Comparison of ENCODE assay signal across 8 cellular contexts in genomic region chr19:42075616-42076374, GRCh38. TPM values are rescaled to one million over a fixed set of nuclear protein-coding genes. Genes with fewer than 3 reads are reported as not detected.
DNase-seq lines count a peak whose midpoint lies in the region; ATAC-seq, FAIRE-seq and TF ChIP-seq lines count a peak whose summit lies in the region.

ZNF574 (plus strand) TSS chr19:42076166; CDS start chr19:42078607, 2,441 bp downstream.

- H3K4me3 Mint-ChIP-seq in endothelial cell (ENCODE audit: unreplicated experiment) (peak within 1 kb of the TSS; percentile 98), mesothelial cell of epicardium (peak within 1 kb of the TSS; percentile 92)

- peak; percentile 86 for ATAC-seq in GM21526 (IDR thresholded peaks at IDR 0.05; ENCODE audit: low FRiP score, unreplicated experiment)

- DNase-seq in D721Med (ENCODE audit: insufficient read length, low spot score) (peak; percentile 78), HuH-7.5 (ENCODE audit: low spot score) (peak; percentile 99), OCI-LY7 (ENCODE audit: low spot score) (peak; percentile 100), activated T-cell treated with anti-CD3 and anti-CD28 coated beads for 1 hour (ENCODE audit: low read depth) (peak; percentile 97), endothelial cell (ENCODE audit: low spot score) (peak; percentile 96), mesothelial cell of epicardium (ENCODE audit: low spot score in 2 of 2, unreplicated experiment in 2 of 2) (peak; percentile 96 to 97)
- DNase-seq in stimulated activated CD8-positive, alpha-beta memory T cell treated with anti-CD3 and anti-CD28 coated beads, Interleukin-15, amount 100 ng/mL, for 48 hours (ENCODE audit: low read depth in 2 of 2) = peak; percentile 94 to 97

- intact Hi-C loops in OCI-LY7 (cut with micrococcal nuclease; ENCODE audit: unreplicated experiment) = no loop called here

- peak within 1 kb of the TSS; percentile 92 for H3K4me2 ChIP-seq in OCI-LY7 (ENCODE audit: low read length)

- no TSS peak for BruUV-seq in OCI-LY7 (replicated peaks; lab: Mats Ljungman, UMichigan)

- H3K9me3 Mint-ChIP-seq in endothelial cell (ENCODE audit: unreplicated experiment) = no peaks in the 10 kb centered on the region
- H3K9me3 Mint-ChIP-seq in mesothelial cell of epicardium = no peaks in the 10 kb centered on the region

- H3K27ac Mint-ChIP-seq in endothelial cell (ENCODE audit: unreplicated experiment) (peak within 1 kb of the TSS; percentile 99), mesothelial cell of epicardium (peak within 1 kb of the TSS; percentile 100)

- CTCF ChIA-PET in OCI-LY7 (lab: Charles Lee; ENCODE audit: unreplicated experiment) = interaction anchor here (0.9 kb wide), 1 partner anchor 29 kb away, joined by 3 read pairs; no protein-coding TSS in a partner anchor

- no peak for FAIRE-seq in D721Med (lab: Jason Lieb, UNC)

- H3K4me1 Mint-ChIP-seq in endothelial cell (ENCODE audit: unreplicated experiment) = peaks cover 28% of the 10 kb centered on the region
- peaks cover 33% of the 10 kb centered on the region for H3K4me1 Mint-ChIP-seq in mesothelial cell of epicardium

- peak within 1 kb of the TSS; percentile 49; the same call in 1 of the 2 replicates for H2AFZ ChIP-seq in OCI-LY7 (ENCODE audit: low read length)

- peak within 1 kb of the TSS; percentile 77 for H3K27ac ChIP-seq in OCI-LY7 (ENCODE audit: low read depth, low read length, poor library complexity, severe bottlenecking)

- no peaks in the 10 kb centered on the region for H3K9me3 ChIP-seq in OCI-LY7 (ENCODE audit: low read length)

- peaks cover 30% of the 10 kb centered on the region for H3K36me3 ChIP-seq in OCI-LY7 (ENCODE audit: insufficient read depth, low read length)

- H3K36me3 Mint-ChIP-seq in endothelial cell (ENCODE audit: low read depth, unreplicated experiment) (peaks cover 27% of the 10 kb centered on the region), mesothelial cell of epicardium (peaks cover 7% of the 10 kb centered on the region)

- peaks cover 30% of the 10 kb centered on the region for H3K79me2 ChIP-seq in OCI-LY7 (ENCODE audit: insufficient read depth, low read depth, low read length)

- H3K4me1 ChIP-seq in OCI-LY7 (ENCODE audit: insufficient read depth, low read length, poor library complexity, severe bottlenecking) = peaks cover 20% of the 10 kb centered on the region

- POLR2A ChIA-PET in OCI-LY7 (lab: Charles Lee) = interaction anchor here (0.6 kb wide), 1 partner anchor 75 kb away, joined by 4 read pairs; no protein-coding TSS in a partner anchor

- H3K27me3 Mint-ChIP-seq in endothelial cell (ENCODE audit: unreplicated experiment) (peaks cover 25% of the 10 kb centered on the region), mesothelial cell of epicardium (ENCODE audit: low read depth) (peaks cover 6% of the 10 kb centered on the region)

- no peak for TF ChIP-seq CTCF in D721Med (IDR thresholded peaks at IDR 0.05; ENCODE audit: insufficient read depth, missing control alignments)
- no peak for TF ChIP-seq CTCF in OCI-LY7 (conservative IDR thresholded peaks at IDR 0.05; ENCODE audit: low read length)
- no peak for TF ChIP-seq CTCF in endothelial cell (IDR thresholded peaks at IDR 0.05; ENCODE audit: unreplicated experiment)
- TF ChIP-seq CTCF in mesothelial cell of epicardium (IDR thresholded peaks at IDR 0.05; ENCODE audit: unreplicated experiment) = no peak

- H4K20me1 ChIP-seq in OCI-LY7 (ENCODE audit: insufficient read depth, low read length) = peaks cover 16% of the 10 kb centered on the region

- peak within 1 kb of the TSS; percentile 99 for H3K4me3 ChIP-seq in OCI-LY7 (ENCODE audit: low read depth, low read length, poor library complexity, severe bottlenecking)

- H3K9me2 ChIP-seq in OCI-LY7 (ENCODE audit: insufficient read depth, low read length) = no peaks in the 10 kb centered on the region

RNA-seq across cellular contexts. Expression of gene ZNF574, which starts in this region (rescaled TPM):
- 18.5 and 29.3 TPM in 2 replicates for total RNA-seq in OCI-LY7 (2014; rRNA removed; shearing (Covaris generic))
- total RNA-seq in OCI-LY7 (2022) (14.5 and 16.6 TPM in 2 replicates), endothelial cell (ENCODE audit: unreplicated experiment) (19.7 TPM), mesothelial cell of epicardium (20.8 to 21.9 TPM (median 21.3 TPM) in 3 replicates)

Comparison
In these comparisons a context has a peak if more than half of its experiments do, and no peak if none do; other contexts are left out.
1. Peak in every context shown above with its lines: DNase-seq, ATAC-seq, H3K4me3 ChIP-seq and H3K27ac ChIP-seq.